ENCODE assay signal across 26 cellular contexts in genomic region chr5:123701511-123702200, GRCh38.
DNase-seq lines count a peak whose midpoint lies in the region; ATAC-seq, FAIRE-seq and TF ChIP-seq lines count a peak whose summit lies in the region.
"Had no signal": no experiment of that assay in that cellular context is flagged by ENCODE, and none has a peak within 500 bp of the region (broad histone marks: within the 10 kb centered on the region; RNA-seq: fewer than 3 reads in every experiment).

No MANE protein-coding gene starts in this region.

- H3K36me3 ChIP-seq in astrocyte (ENCODE audit: insufficient read depth, low read length): no peaks in the 10 kb centered on the region
- no peaks in the 10 kb centered on the region for H3K36me3 ChIP-seq in keratinocyte (ENCODE audit: control insufficient read depth in 2 of 2, extremely low read depth in 1 of 2, insufficient read depth in 2 of 2, low read length in 2 of 2)
- H3K36me3 ChIP-seq: adrenal gland, gastrocnemius medialis had no signal

- H3K4me2 ChIP-seq in astrocyte (ENCODE audit: low read length) (peak overlapping the region; percentile 76), keratinocyte (ENCODE audit: control insufficient read depth, extremely low read depth, insufficient read depth, low read depth, low read length) (no peak overlapping the region)

- FAIRE-seq in astrocyte (lab: Jason Lieb, UNC) (peak; percentile 20), keratinocyte (lab: Jason Lieb, UNC) (no peak)
- FAIRE-seq: D721Med had no signal

- H3K4me1 Mint-ChIP-seq in astrocyte (ENCODE audit: low read depth, unreplicated experiment): peaks cover 50% of the 10 kb centered on the region
- H3K4me1 Mint-ChIP-seq: memory B cell had no signal

- no peak overlapping the region for H2AFZ ChIP-seq in astrocyte (ENCODE audit: low read depth, low read length)
- H2AFZ ChIP-seq in keratinocyte (ENCODE audit: control insufficient read depth, low read length): peak overlapping the region; percentile 70
- H2AFZ ChIP-seq: parathyroid adenoma had no signal

- H3K9me3 ChIP-seq in astrocyte (ENCODE audit: insufficient read depth, low read depth, low read length) (no peaks in the 10 kb centered on the region), keratinocyte (ENCODE audit: control insufficient read depth, low read depth, low read length) (no peaks in the 10 kb centered on the region)
- H3K9me3 ChIP-seq: adrenal gland, gastrocnemius medialis had no signal

- H3K27me3 Mint-ChIP-seq in astrocyte (ENCODE audit: low read depth, unreplicated experiment): no peaks in the 10 kb centered on the region
- H3K27me3 Mint-ChIP-seq: natural killer cell treated with Interleukin-12 subunit alpha and Interleukin-12 subunit beta and Interleukin-15 and Interleukin-18, amount 100 ng/mL, for 72 hours; stimulated activated naive CD8-positive, alpha-beta T cell treated with anti-CD3 and anti-CD28 coated beads, Interleukin-15, Interleukin-2, amounts not matched to agents 100 ng/mL and 50 ng/mL, for 24 hours had no signal

- no peak for TF ChIP-seq CTCF in astrocyte (IDR thresholded peaks at IDR 0.05; ENCODE audit: insufficient read depth, low read depth, low read length)
- TF ChIP-seq CTCF in keratinocyte (optimal IDR thresholded peaks at IDR 0.05 in 1 of 3, IDR thresholded peaks at IDR 0.05 in 1 of 3, conservative IDR thresholded peaks at IDR 0.05 in 1 of 3; ENCODE audit: extremely low read depth in 1 of 3, insufficient read depth in 2 of 3, low read length in 3 of 3): no peak

- H3K27ac Mint-ChIP-seq in astrocyte (ENCODE audit: unreplicated experiment): peak overlapping the region; percentile 95
- H3K27ac Mint-ChIP-seq: memory B cell; natural killer cell treated with Interleukin-12 subunit alpha and Interleukin-12 subunit beta and Interleukin-15 and Interleukin-18, amount 100 ng/mL, for 72 hours; stimulated activated naive CD8-positive, alpha-beta T cell treated with anti-CD3 and anti-CD28 coated beads, Interleukin-15, Interleukin-2, amounts not matched to agents 100 ng/mL and 50 ng/mL, for 24 hours; T-helper 1 cell treated with Interleukin-12 subunit alpha and Interleukin-12 subunit beta and Interleukin-4 antibody, amounts not matched to agents 30 μg/mL and 1 μg/mL, for 36 hours had no signal

- ATAC-seq in HG03565 (IDR thresholded peaks at IDR 0.05; ENCODE audit: unreplicated experiment): no peak
- ATAC-seq: gastrocnemius medialis; natural killer cell treated with Interleukin-12 subunit alpha and Interleukin-12 subunit beta and Interleukin-15 and Interleukin-18, amount 100 ng/mL, for 72 hours had no signal

- no peak overlapping the region for H3K4me3 Mint-ChIP-seq in astrocyte (ENCODE audit: unreplicated experiment)
- H3K4me3 Mint-ChIP-seq: memory B cell; natural killer cell treated with Interleukin-12 subunit alpha and Interleukin-12 subunit beta and Interleukin-15 and Interleukin-18, amount 100 ng/mL, for 72 hours; stimulated activated naive CD8-positive, alpha-beta T cell treated with anti-CD3 and anti-CD28 coated beads, Interleukin-15, Interleukin-2, amounts not matched to agents 100 ng/mL and 50 ng/mL, for 24 hours; T-helper 1 cell treated with Interleukin-12 subunit alpha and Interleukin-12 subunit beta and Interleukin-4 antibody, amounts not matched to agents 30 μg/mL and 1 μg/mL, for 36 hours had no signal

- H3K27ac ChIP-seq in astrocyte (ENCODE audit: low read depth, low read length) (peak overlapping the region; percentile 83), keratinocyte (ENCODE audit: control insufficient read depth, insufficient read depth, low read length) (peak overlapping the region; percentile 66), skin epidermis (peak overlapping the region in 11 of 21 experiments; percentile 13 to 75 (median 59)), substantia nigra (ENCODE audit: low read depth, low read length, poor library complexity, severe bottlenecking) (no peak overlapping the region)
- H3K27ac ChIP-seq: gastrocnemius medialis, parathyroid adenoma, VCaP had no signal

- DNase-seq in DMS79 (lab: John Stamatoyannopoulos, UW) (peak; percentile 68), astrocyte (ENCODE audit: low read depth) (peak; percentile 57), keratinocyte (ENCODE audit: low read depth, low spot score) (no peak), DMS53 (lab: John Stamatoyannopoulos, UW) (no peak), substantia nigra (lab: John Stamatoyannopoulos, UW) (no peak), KG1 (lab: John Stamatoyannopoulos, UW) (no peak)
- DNase-seq: activated CD4-positive, alpha-beta T cell treated with anti-CD3 and anti-CD28 coated beads, Interleukin-2, amount 50 U/mL, for 1 hour; activated gamma-delta T cell treated with Interleukin-2 at 50 U/mL for 16 hours; adrenal gland; C1 segment of cervical spinal cord; caudate nucleus; gastrocnemius medialis; NCI-H1417 treated with DMSO at 0.1 percent for 48 hours; NCI-H2171 treated with DMSO at 0.1 percent for 48 hours; NCI-H748 treated with DMSO at 0.1 percent for 48 hours; OCI-M1; stimulated activated CD4-positive, alpha-beta T cell treated with anti-CD3 and anti-CD28 coated beads, Interleukin-2, amount 100 ng/mL, for 48 hours had no signal

- no peaks in the 10 kb centered on the region for H3K9me1 ChIP-seq in keratinocyte (ENCODE audit: control insufficient read depth, extremely low read depth, insufficient read depth, low read length)

- H3K27me3 ChIP-seq in astrocyte (ENCODE audit: insufficient read depth, low read length) (no peaks in the 10 kb centered on the region), keratinocyte (ENCODE audit: control insufficient read depth, extremely low read depth, insufficient read depth, low read length) (no peaks in the 10 kb centered on the region)
- H3K27me3 ChIP-seq: adrenal gland, gastrocnemius medialis had no signal

- H3K36me3 Mint-ChIP-seq in astrocyte (ENCODE audit: low read depth, unreplicated experiment): peaks cover 8% of the 10 kb centered on the region
- H3K36me3 Mint-ChIP-seq: natural killer cell treated with Interleukin-12 subunit alpha and Interleukin-12 subunit beta and Interleukin-15 and Interleukin-18, amount 100 ng/mL, for 72 hours had no signal

- no peaks in the 10 kb centered on the region for H3K79me2 ChIP-seq in astrocyte (ENCODE audit: insufficient read depth, low read length)
- H3K79me2 ChIP-seq in keratinocyte (ENCODE audit: control insufficient read depth, insufficient read depth, low read length): no peaks in the 10 kb centered on the region
- H3K79me2 ChIP-seq: parathyroid adenoma had no signal

- H3K9ac ChIP-seq in astrocyte (ENCODE audit: low read length) (peak overlapping the region; percentile 63), keratinocyte (ENCODE audit: control insufficient read depth, extremely low read depth, insufficient read depth, low read length) (no peak overlapping the region)
- H3K9ac ChIP-seq: parathyroid adenoma had no signal

- dilution Hi-C loops in keratinocyte (cut with MboI; ENCODE audit: extremely low pct_ligation_motif_present, low sequenced_read_pairs): no loop called here

- peaks cover 25% of the 10 kb centered on the region for H3K4me1 ChIP-seq in astrocyte (ENCODE audit: insufficient read depth, low read length)
- H3K4me1 ChIP-seq in keratinocyte (ENCODE audit: control insufficient read depth, extremely low read depth, insufficient read depth, low read length): peaks cover 23% of the 10 kb centered on the region
- H3K4me1 ChIP-seq: adrenal gland, parathyroid adenoma had no signal

- H4K20me1 ChIP-seq in astrocyte (ENCODE audit: insufficient read depth, low read length): no peaks in the 10 kb centered on the region
- no peaks in the 10 kb centered on the region for H4K20me1 ChIP-seq in keratinocyte (ENCODE audit: control insufficient read depth, extremely low read depth, insufficient read depth, low read length)

- H3K4me3 ChIP-seq in astrocyte (ENCODE audit: insufficient read depth, low read depth, low read length) (no peak overlapping the region), keratinocyte (ENCODE audit: control insufficient read depth in 2 of 3, extremely low read depth in 1 of 3, insufficient read depth in 2 of 3, low read depth in 1 of 3, low read length in 3 of 3) (no peak overlapping the region), skin epidermis (no peak overlapping the region)
- H3K4me3 ChIP-seq: adrenal gland, gastrocnemius medialis had no signal

- peaks cover 15% of the 10 kb centered on the region for H3K9me3 Mint-ChIP-seq in astrocyte (ENCODE audit: unreplicated experiment)
- H3K9me3 Mint-ChIP-seq: stimulated activated naive CD8-positive, alpha-beta T cell treated with anti-CD3 and anti-CD28 coated beads, Interleukin-15, Interleukin-2, amounts not matched to agents 100 ng/mL and 50 ng/mL, for 24 hours had no signal

Comparison
In these comparisons a context has a peak if more than half of its experiments do, and no peak if none do; other contexts are left out.
1. DNase-seq: peak in DMS79 (single experiment) and astrocyte (single experiment); none in keratinocyte (single experiment), DMS53 (single experiment), substantia nigra (0 of 49) and KG1 (single experiment).